Comparison of ENCODE assay signal across 12 cellular contexts in genomic region chr1:160362168-160362941, GRCh38. TPM values are rescaled to one million over a fixed set of nuclear protein-coding genes. Genes with fewer than 3 reads are reported as not detected.
DNase-seq lines count a peak whose midpoint lies in the region; ATAC-seq, FAIRE-seq and TF ChIP-seq lines count a peak whose summit lies in the region.
"Had no signal": no experiment of that assay in that cellular context is flagged by ENCODE, and none has a peak within 500 bp of the region (broad histone marks: within the 10 kb centered on the region; RNA-seq: fewer than 3 reads in every experiment).

No MANE protein-coding gene starts in this region.

- H3K27me3 Mint-ChIP-seq in glutamatergic neuron (ENCODE audit: unreplicated experiment) = peaks cover 51% of the 10 kb centered on the region

- ATAC-seq in GM18870 (IDR thresholded peaks at IDR 0.05; ENCODE audit: unreplicated experiment) = no peak

- intact Hi-C loops in A673 (cut with micrococcal nuclease; ENCODE audit: unreplicated experiment) = no loop called here

- H3K27ac ChIP-seq in A673 (ENCODE audit: low read depth, low read length, poor library complexity, severe bottlenecking) = peak overlapping the region; percentile 67
- H3K27ac ChIP-seq: skin epidermis had no signal

- CTCF ChIA-PET in A673 (lab: Charles Lee) = interaction anchor here (0.6 kb wide), 1 partner anchor 71 kb away, joined by 3 read pairs; no protein-coding TSS in a partner anchor

- peaks cover 16% of the 10 kb centered on the region for H3K4me1 ChIP-seq in A673 (ENCODE audit: insufficient read depth, low read length, poor library complexity, severe bottlenecking)
- peaks cover 23% of the 10 kb centered on the region for H3K4me1 ChIP-seq in NT2/D1 (ENCODE audit: insufficient read depth, insufficient read length)

- peaks cover 7% of the 10 kb centered on the region for H3K36me3 ChIP-seq in A673 (ENCODE audit: insufficient read depth, low read length, poor library complexity, severe bottlenecking)
- peaks cover 38% of the 10 kb centered on the region for H3K36me3 ChIP-seq in NT2/D1 (ENCODE audit: insufficient read depth, insufficient read length, low read length)

- H3K36me3 Mint-ChIP-seq in glutamatergic neuron (ENCODE audit: unreplicated experiment) = no peaks in the 10 kb centered on the region

- H3K9ac ChIP-seq in NT2/D1 (ENCODE audit: insufficient read length, low read depth) = peak overlapping the region; percentile 61

- H3K4me3 Mint-ChIP-seq in glutamatergic neuron (ENCODE audit: unreplicated experiment) = peak overlapping the region; percentile 97
- H3K4me3 Mint-ChIP-seq: T-helper 1 cell treated with Interleukin-12 subunit alpha and Interleukin-12 subunit beta and Interleukin-4 antibody, amounts not matched to agents 30 μg/mL and 1 μg/mL, for 36 hours had no signal

- POLR2A ChIA-PET in A673 (lab: Charles Lee; ENCODE audit: low non-redundant PET) = no interaction called here

- FAIRE-seq in D721Med (lab: Jason Lieb, UNC) (peak; percentile 85), GM12892 (lab: Jason Lieb, UNC) (no peak), urothelium cell line (lab: Jason Lieb, UNC) (no peak)

- H3K4me3 ChIP-seq in A673 (ENCODE audit: low read depth, low read length, poor library complexity, severe bottlenecking) = no peak overlapping the region
- no peak overlapping the region for H3K4me3 ChIP-seq in NT2/D1 (ENCODE audit: insufficient read length, low read depth)
- H3K4me3 ChIP-seq: skin epidermis had no signal

- H3K27me3 ChIP-seq in A673 (replicated peaks; ENCODE audit: insufficient read depth, low read depth, low read length, poor library complexity) = no peaks in the 10 kb centered on the region
- no peaks in the 10 kb centered on the region for H3K27me3 ChIP-seq in NT2/D1 (ENCODE audit: insufficient read depth, insufficient read length)

- BruUV-seq in A673 (replicated peaks; lab: Mats Ljungman, UMichigan) = no TSS peak

- H3K9me3 ChIP-seq in A673 (ENCODE audit: low read depth, low read length, poor library complexity, severe bottlenecking) = no peaks in the 10 kb centered on the region
- H3K9me3 ChIP-seq in NT2/D1 (ENCODE audit: insufficient read depth, low read length) = no peaks in the 10 kb centered on the region

- TF ChIP-seq CTCF in A673 (conservative IDR thresholded peaks at IDR 0.05; ENCODE audit: low read depth, low read length) = no peak
- no peak for TF ChIP-seq CTCF in D721Med (IDR thresholded peaks at IDR 0.05; ENCODE audit: insufficient read depth, missing control alignments)
- no peak for TF ChIP-seq CTCF in glutamatergic neuron (IDR thresholded peaks at IDR 0.05; ENCODE audit: partially characterized antibody, unreplicated experiment)

- H3K4me1 Mint-ChIP-seq in glutamatergic neuron (ENCODE audit: low read depth, unreplicated experiment) = peaks cover 73% of the 10 kb centered on the region

- H3K9me3 Mint-ChIP-seq in glutamatergic neuron (ENCODE audit: unreplicated experiment) = peaks cover 63% of the 10 kb centered on the region
- H3K9me3 Mint-ChIP-seq: T-helper 1 cell treated with Interleukin-12 subunit alpha and Interleukin-12 subunit beta and Interleukin-4 antibody, amounts not matched to agents 30 μg/mL and 1 μg/mL, for 36 hours had no signal

- DNase-seq in A673 (ENCODE audit: low spot score) = no peak
- DNase-seq in D721Med (ENCODE audit: insufficient read length, low spot score) = peak; percentile 96
- no peak for DNase-seq in NT2/D1 (ENCODE audit: low read depth, low spot score)
- DNase-seq in glutamatergic neuron = peak; percentile 84
- DNase-seq in GM12892 (ENCODE audit: insufficient read length) = no peak
- no peak for DNase-seq in NCI-H1048 (lab: John Stamatoyannopoulos, UW)
- no peak for DNase-seq in urothelium cell line (ENCODE audit: low spot score)
- DNase-seq: COR-L47, NCI-H774 had no signal

- H3K27ac Mint-ChIP-seq in glutamatergic neuron (ENCODE audit: unreplicated experiment) = peak overlapping the region; percentile 100
- H3K27ac Mint-ChIP-seq: T-helper 1 cell treated with Interleukin-12 subunit alpha and Interleukin-12 subunit beta and Interleukin-4 antibody, amounts not matched to agents 30 μg/mL and 1 μg/mL, for 36 hours had no signal

- no peak for TF ChIP-seq POLR2A in GM12892 (IDR thresholded peaks at IDR 0.05; ENCODE audit: low read depth, low read length)

RNA-seq across cellular contexts. Expression of gene NHLH1, which starts 4.5 kb away (rescaled TPM):
- 0.43 and 0.55 TPM in 2 replicates for total RNA-seq in A673 (2021)
- total RNA-seq in glutamatergic neuron (ENCODE audit: unreplicated experiment) = 1,198 TPM
- 1.1 TPM for polyA plus RNA-seq in GM12892 (2012; ENCODE audit: missing spikeins)

RNA-seq across cellular contexts. Expression of gene NCSTN, which starts 19.2 kb away (rescaled TPM):
- total RNA-seq in A673 (2021) (58.0 and 64.6 TPM in 2 replicates), glutamatergic neuron (ENCODE audit: unreplicated experiment) (121 TPM)
- 46.0 TPM for polyA plus RNA-seq in GM12892 (2012; ENCODE audit: missing spikeins)

RNA-seq across cellular contexts. Expression of gene COPA, which starts 19.3 kb away (rescaled TPM):
- total RNA-seq in A673 (2021) = 134 and 166 TPM in 2 replicates
- total RNA-seq in glutamatergic neuron (ENCODE audit: unreplicated experiment) = 263 TPM
- polyA plus RNA-seq in GM12892 (2012; ENCODE audit: missing spikeins) = 81.7 TPM

RNA-seq across cellular contexts. Expression of gene VANGL2, which starts 38.0 kb away (rescaled TPM):
- total RNA-seq in A673 (2021) (20.9 and 22.7 TPM in 2 replicates), glutamatergic neuron (ENCODE audit: unreplicated experiment) (79.4 TPM)
- 0.47 TPM for polyA plus RNA-seq in GM12892 (2012; ENCODE audit: missing spikeins)

Comparison
In these comparisons a context has a peak if more than half of its experiments do, and no peak if none do; other contexts are left out.
1. DNase-seq: peak in D721Med (single experiment) and glutamatergic neuron (single experiment); none in A673 (single experiment), NT2/D1 (single experiment), GM12892 (single experiment), NCI-H1048 (single experiment) and urothelium cell line (single experiment).
2. RNA of gene NHLH1, which starts 4.5 kb away (total RNA-seq): 1,198 TPM in glutamatergic neuron (single experiment); 0.43 to 0.55 TPM in A673; every median in the first group is over 100 times any median in the second.